Comparison of ENCODE assay signal across 20 cellular contexts in genomic region chr3:193938613-193939012, GRCh38.
A peak's percentile ranks its signal among the peaks of the same experiment; 100 is the strongest.
DNase-seq lines count a peak whose midpoint lies in the region; ATAC-seq lines count a peak whose summit lies in the region.
"Had no signal": no experiment of that assay in that cellular context is flagged by ENCODE, and none has a peak within 500 bp of the region (broad histone marks: within the 10 kb centered on the region; RNA-seq: fewer than 3 reads in every experiment).

No MANE protein-coding gene starts in this region.

- no peak overlapping the region for H3K23ac ChIP-seq in mesendoderm (ENCODE audit: low read length)

- no peak overlapping the region for H3K4ac ChIP-seq in mesendoderm (ENCODE audit: low read depth, low read length)

- H3K56ac ChIP-seq in mesendoderm (ENCODE audit: low read length): no peak overlapping the region

- H2BK5ac ChIP-seq in mesendoderm (ENCODE audit: low read length): no peak overlapping the region

- no peak overlapping the region for H3K4me2 ChIP-seq in mesendoderm (ENCODE audit: low read length)

- H3K9ac ChIP-seq in mesendoderm (ENCODE audit: low read length): no peak overlapping the region

- H2AK5ac ChIP-seq in mesendoderm (ENCODE audit: low read length): no peak overlapping the region

- no peaks in the 10 kb centered on the region for H3K36me3 ChIP-seq in mesendoderm (ENCODE audit: control insufficient read depth, insufficient read depth, low read length)
- H3K36me3 ChIP-seq: tibial nerve had no signal

- no peaks in the 10 kb centered on the region for H3K79me1 ChIP-seq in mesendoderm (ENCODE audit: low read length)

- H2BK120ac ChIP-seq in mesendoderm (ENCODE audit: low read depth, low read length): no peak overlapping the region

- H2BK15ac ChIP-seq in mesendoderm (replicated peaks; ENCODE audit: low read depth): no peak overlapping the region

- no peaks in the 10 kb centered on the region for H3K27me3 ChIP-seq in mesendoderm (ENCODE audit: insufficient read depth, low read length, poor library complexity)
- H3K27me3 ChIP-seq: tibial nerve had no signal

- DNase-seq in DMS53 treated with DMSO at 0.1 percent for 48 hours (lab: John Stamatoyannopoulos, UW; ENCODE audit: unreplicated experiment): peak; percentile 91
- peak; percentile 100 for DNase-seq in NCI-H146 (lab: John Stamatoyannopoulos, UW)
- peak; percentile 99 for DNase-seq in NCI-H69 (lab: John Stamatoyannopoulos, UW)
- DNase-seq in mesendoderm: peak; percentile 29
- DNase-seq in SK-N-DZ (ENCODE audit: low spot score): no peak
- DNase-seq: activated CD4-positive, alpha-beta T cell treated with anti-CD3 and anti-CD28 coated beads for 4 hours; activated naive CD8-positive, alpha-beta T cell treated with anti-CD3 and anti-CD28 coated beads, Interleukin-2, amount 50 U/mL, for 24 hours; CD8-positive, alpha-beta memory T cell; IMR-90; naive thymus-derived CD8-positive, alpha-beta T cell; posterior cingulate gyrus; stimulated activated CD4-positive, alpha-beta T cell treated with anti-CD3 and anti-CD28 coated beads, Interleukin-2, amount 100 ng/mL, for 24 hours; stimulated activated naive CD4-positive, alpha-beta T cell treated with Interleukin-2 at 50 U/mL for 16 hours; T-cell had no signal

- no peak overlapping the region for H3K18ac ChIP-seq in mesendoderm (ENCODE audit: low read length)

- no peak overlapping the region for H3K27ac ChIP-seq in mesendoderm (ENCODE audit: low read depth, low read length)
- H3K27ac ChIP-seq: epithelial cell of prostate, tibial nerve had no signal

- WGBS in mesendoderm (ENCODE audit: extremely low coverage, insufficient coverage, low lambda C conversion rate): no CpG with 5 or more reads among the region's 6 CpGs

- no peaks in the 10 kb centered on the region for H3K4me1 ChIP-seq in mesendoderm (ENCODE audit: control insufficient read depth, low read depth, low read length)

- H3K79me2 ChIP-seq in mesendoderm (ENCODE audit: control insufficient read depth, insufficient read depth, low read length): no peaks in the 10 kb centered on the region

- no peak overlapping the region for H4K5ac ChIP-seq in mesendoderm (ENCODE audit: low read length)

- H4K8ac ChIP-seq in mesendoderm (ENCODE audit: low read depth, low read length): no peak overlapping the region

- H3K4me3 ChIP-seq in mesendoderm (ENCODE audit: low read length): no peak overlapping the region
- H3K4me3 ChIP-seq: tibial nerve had no signal

- ATAC-seq in GM21723 (IDR thresholded peaks at IDR 0.05; ENCODE audit: unreplicated experiment) (no peak), GM18868 (IDR thresholded peaks at IDR 0.05; ENCODE audit: unreplicated experiment) (no peak), GM21423 (IDR thresholded peaks at IDR 0.05; ENCODE audit: unreplicated experiment) (no peak)
- ATAC-seq: activated naive CD8-positive, alpha-beta T cell treated with anti-CD3 and anti-CD28 coated beads, Interleukin-2, amount 50 U/mL, for 24 hours; naive thymus-derived CD8-positive, alpha-beta T cell; Right ventricle myocardium inferior; T-cell had no signal
